Comparison of ENCODE assay signal across 17 cellular contexts in the genomic region with DNA sequence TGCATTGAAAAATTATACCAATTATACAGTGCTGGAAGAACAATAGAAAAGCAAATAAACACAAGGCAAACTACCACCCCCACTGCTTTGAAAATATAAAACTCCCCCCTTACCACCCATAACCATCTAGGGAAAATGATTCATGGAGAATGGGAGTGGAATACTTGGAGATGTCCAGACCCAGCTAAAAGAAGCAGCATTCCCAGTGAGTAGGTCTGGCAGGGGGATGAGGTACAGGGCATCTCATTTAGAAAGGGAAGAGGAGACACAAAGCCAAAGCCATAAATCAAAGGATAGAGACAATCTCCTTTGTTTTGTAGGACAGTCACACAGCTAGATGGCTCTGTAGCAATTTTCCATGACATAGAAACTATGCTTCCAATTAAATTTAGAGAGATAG. TPM values are rescaled to one million over a fixed set of nuclear protein-coding genes. Genes with fewer than 3 reads are reported as not detected.
DNase-seq lines count a peak whose midpoint lies in the region; ATAC-seq and TF ChIP-seq lines count a peak whose summit lies in the region.
"Had no signal": no experiment of that assay in that cellular context is flagged by ENCODE, and none has a peak within 500 bp of the region (broad histone marks: within the 10 kb centered on the region; RNA-seq: fewer than 3 reads in every experiment).

No MANE protein-coding gene starts in this region.

- intact Hi-C loops in esophagus squamous epithelium (cut with DNase I): no loop called here

- peaks cover 16% of the 10 kb centered on the region for H3F3A ChIP-seq in smooth muscle cell (ENCODE audit: low read depth)

- H3K27me3 ChIP-seq in HUES64 (ENCODE audit: insufficient read depth, low read length) (no peaks in the 10 kb centered on the region), SJSA1 (replicated peaks) (no peaks in the 10 kb centered on the region), esophagus squamous epithelium (no peaks in the 10 kb centered on the region), smooth muscle cell (ENCODE audit: low read depth) (no peaks in the 10 kb centered on the region), endodermal cell (ENCODE audit: control insufficient read depth, insufficient read depth, low read length, poor library complexity, severe bottlenecking) (no peaks in the 10 kb centered on the region)

- no peak for TF ChIP-seq CTCF in esophagus squamous epithelium (IDR thresholded peaks at IDR 0.05)
- no peak for TF ChIP-seq CTCF in smooth muscle cell (IDR thresholded peaks at IDR 0.05; ENCODE audit: borderline replicate concordance, insufficient read depth, poor library complexity, severe bottlenecking)
- TF ChIP-seq CTCF in endodermal cell (conservative IDR thresholded peaks at IDR 0.05): no peak

- H3K4me1 ChIP-seq in HUES64 (ENCODE audit: insufficient read depth, low read length) (peaks cover 54% of the 10 kb centered on the region), SJSA1 (replicated peaks) (peaks cover 50% of the 10 kb centered on the region), esophagus squamous epithelium (peaks cover 16 to 70% (median 60%) of the 10 kb centered on the region in 3 donors), smooth muscle cell (ENCODE audit: low read depth) (peaks cover 43% of the 10 kb centered on the region), endodermal cell (ENCODE audit: control insufficient read depth, insufficient read depth, low read length) (peaks cover 7% of the 10 kb centered on the region)

- TF ChIP-seq POLR2A in esophagus squamous epithelium (IDR thresholded peaks at IDR 0.05): no peak

- H3K79me2 ChIP-seq in smooth muscle cell (ENCODE audit: low read depth): no peaks in the 10 kb centered on the region

- peaks cover 74% of the 10 kb centered on the region for H3K36me3 Mint-ChIP-seq in endodermal cell (ENCODE audit: low read depth)

- H3K27me3 Mint-ChIP-seq in endodermal cell (ENCODE audit: insufficient read depth): no peaks in the 10 kb centered on the region
- H3K27me3 Mint-ChIP-seq: IgD-negative memory B cell had no signal

- DNase-seq in SJSA1 (ENCODE audit: low read depth in 1 of 2, low spot score in 2 of 2): peak; percentile 48 to 85
- no peak for DNase-seq in esophagus squamous epithelium (lab: John Stamatoyannopoulos, UW)
- DNase-seq in smooth muscle cell (lab: John Stamatoyannopoulos, UW; ENCODE audit: unreplicated experiment): no peak
- DNase-seq in endodermal cell: no peak
- DNase-seq in NCI-H526 treated with DMSO at 0.1 percent for 48 hours (lab: John Stamatoyannopoulos, UW): no peak
- DNase-seq in NK-92 treated with Interleukin-12 subunit alpha and Interleukin-12 subunit beta, amount 100 ng/mL, for 24 hours (lab: John Stamatoyannopoulos, UW): no peak
- DNase-seq: activated CD8-positive, alpha-beta T cell treated with anti-CD3 and anti-CD28 coated beads, Interleukin-2, amount 10 ng/mL, durations not matched to agents 7 days and 5 days; central memory CD4-positive, alpha-beta T cell; left ventricle myocardium superior; NCI-H1436 treated with DMSO at 0.1 percent for 48 hours; NCI-H526; SIG-M5 had no signal

- H3K27ac Mint-ChIP-seq in endodermal cell: no peak overlapping the region
- H3K27ac Mint-ChIP-seq: activated CD8-positive, alpha-beta T cell treated with anti-CD3 and anti-CD28 coated beads, Interleukin-2, amount 10 ng/mL, durations not matched to agents 7 days and 5 days; activated naive CD4-positive, alpha-beta T cell treated with anti-CD3 and anti-CD28 coated beads for 36 hours; IgD-negative memory B cell had no signal

- peaks cover 12% of the 10 kb centered on the region for H3K9me3 Mint-ChIP-seq in endodermal cell
- H3K9me3 Mint-ChIP-seq: activated naive CD4-positive, alpha-beta T cell treated with anti-CD3 and anti-CD28 coated beads for 36 hours; IgD-negative memory B cell had no signal

- H3K9me3 ChIP-seq in HUES64 (ENCODE audit: insufficient read depth, low read depth, low read length): 0 out of 2 replicates have a peak, but pooled peaks cover 8% of the 10 kb centered on the region
- H3K9me3 ChIP-seq in SJSA1 (replicated peaks): no peaks in the 10 kb centered on the region
- H3K9me3 ChIP-seq in esophagus squamous epithelium: peaks cover 0 to 7% (median 4%) of the 10 kb centered on the region in 3 donors
- H3K9me3 ChIP-seq in smooth muscle cell (replicated peaks; ENCODE audit: low read depth): no peaks in the 10 kb centered on the region
- peaks cover 22% of the 10 kb centered on the region for H3K9me3 ChIP-seq in endodermal cell (ENCODE audit: control insufficient read depth, low read length)

- no peaks in the 10 kb centered on the region for H4K20me1 ChIP-seq in smooth muscle cell (ENCODE audit: low read depth)

- H3K4me3 ChIP-seq in HUES64 (ENCODE audit: low read length) (no peak overlapping the region), SJSA1 (no peak overlapping the region), esophagus squamous epithelium (no peak overlapping the region), smooth muscle cell (no peak overlapping the region), endodermal cell (ENCODE audit: low read length) (no peak overlapping the region)

- peaks cover 29% of the 10 kb centered on the region for H3K4me1 Mint-ChIP-seq in endodermal cell
- H3K4me1 Mint-ChIP-seq: IgD-negative memory B cell had no signal

- H3K27ac ChIP-seq in HUES64 (ENCODE audit: low read depth, low read length): peak overlapping the region; percentile 11; the same call in 1 of the 2 replicates
- peak overlapping the region; percentile 59 for H3K27ac ChIP-seq in SJSA1
- H3K27ac ChIP-seq in esophagus squamous epithelium: peak overlapping the region; percentile 52 to 79 (median 56)
- peak overlapping the region; percentile 97 for H3K27ac ChIP-seq in smooth muscle cell (ENCODE audit: low read depth)
- no peak overlapping the region for H3K27ac ChIP-seq in endodermal cell (ENCODE audit: low read depth, low read length)

- no peak overlapping the region for H3K9ac ChIP-seq in HUES64 (ENCODE audit: low read depth, low read length)
- peak overlapping the region; percentile 19 for H3K9ac ChIP-seq in smooth muscle cell (ENCODE audit: low read depth)
- H3K9ac ChIP-seq in endodermal cell (ENCODE audit: extremely low read depth, low read length, poor library complexity, severe bottlenecking): no peak overlapping the region

- no peak for ATAC-seq in HG03378 (IDR thresholded peaks at IDR 0.05; ENCODE audit: unreplicated experiment)

- H3K4me2 ChIP-seq in smooth muscle cell: peak overlapping the region; percentile 8

- H3K36me3 ChIP-seq in HUES64 (ENCODE audit: insufficient read depth, low read length) (peaks cover 54% of the 10 kb centered on the region), SJSA1 (peaks cover 57% of the 10 kb centered on the region), esophagus squamous epithelium (peaks cover 5 to 87% (median 14%) of the 10 kb centered on the region in 3 donors), smooth muscle cell (ENCODE audit: low read depth) (peaks cover 9% of the 10 kb centered on the region), endodermal cell (ENCODE audit: control insufficient read depth, insufficient read depth, low read length) (peaks cover 86% of the 10 kb centered on the region)

- H3K4me3 Mint-ChIP-seq in endodermal cell: no peak overlapping the region
- H3K4me3 Mint-ChIP-seq: activated CD8-positive, alpha-beta T cell treated with anti-CD3 and anti-CD28 coated beads, Interleukin-2, amount 10 ng/mL, durations not matched to agents 7 days and 5 days; activated naive CD4-positive, alpha-beta T cell treated with anti-CD3 and anti-CD28 coated beads for 36 hours; neural crest cell had no signal

- H2AFZ ChIP-seq in smooth muscle cell (ENCODE audit: low read depth): no peak overlapping the region

RNA-seq across cellular contexts. Expression of gene DGKI, which starts 36.0 kb away (rescaled TPM):
- polyA plus RNA-seq in HUES64 (2013, experiment 1 of 2): 0.75 TPM
- 1.1 TPM for polyA plus RNA-seq in HUES64 (2013, experiment 2 of 2)
- total RNA-seq in SJSA1 (2014; rRNA removed; shearing (Covaris generic)): 1.6 and 2.9 TPM in 2 replicates
- total RNA-seq in esophagus squamous epithelium: 1 to 10 TPM in 2 of 4 donors, under 1 TPM in 1, not detected in 1; 0.44 to 1.1 (median 1.0) TPM
- total RNA-seq in smooth muscle cell: 3.5 and 6.2 TPM in 2 replicates
- 1.6 and 2.5 TPM in 2 replicates for polyA plus RNA-seq in smooth muscle cell
- under 1 TPM; 0.04 to 0.64 TPM for total RNA-seq in endodermal cell
- polyA plus RNA-seq in endodermal cell (2013, experiment 1 of 2): 1.6 TPM
- 0.66 TPM for polyA plus RNA-seq in endodermal cell (2013, experiment 2 of 2)
- total RNA-seq: activated CD8-positive, alpha-beta T cell treated with anti-CD3 and anti-CD28 coated beads, Interleukin-2, amount 10 ng/mL, durations not matched to agents 7 days and 5 days had no signal
- polyA plus RNA-seq: IgD-negative memory B cell had no signal

Comparison
In these comparisons a context has a peak if more than half of its experiments do, and no peak if none do; other contexts are left out.
1. DNase-seq: peak in SJSA1 (2 of 2); none in esophagus squamous epithelium (single experiment), smooth muscle cell (single experiment), endodermal cell (single experiment), NCI-H526 treated with DMSO at 0.1 percent for 48 hours (single experiment) and NK-92 treated with Interleukin-12 subunit alpha and Interleukin-12 subunit beta, amount 100 ng/mL, for 24 hours (single experiment).